In genomic region chr6:10230533-10230932, GRCh38 we compare ENCODE assay signal across 17 cellular contexts.
DNase-seq lines count a peak whose midpoint lies in the region; ATAC-seq, FAIRE-seq and TF ChIP-seq lines count a peak whose summit lies in the region.
"Had no signal": no experiment of that assay in that cellular context is flagged by ENCODE, and none has a peak within 500 bp of the region (broad histone marks: within the 10 kb centered on the region; RNA-seq: fewer than 3 reads in every experiment).

No MANE protein-coding gene starts in this region.

- TF ChIP-seq CTCF in A549 (IDR thresholded peaks at IDR 0.05): no peak

- FAIRE-seq in A549 (lab: Jason Lieb, UNC) (no peak), small intestine (lab: Jason Lieb, UNC) (no peak)
- FAIRE-seq: H1 had no signal

- TF ChIP-seq EP300 in A549 (IDR thresholded peaks at IDR 0.05): no peak

- ATAC-seq in A549 (no peak), GM19452 (IDR thresholded peaks at IDR 0.05; ENCODE audit: unreplicated experiment) (no peak)
- ATAC-seq: CD8-positive, alpha-beta T cell had no signal

- no peak overlapping the region for H3K4me3 ChIP-seq in A549
- H3K4me3 ChIP-seq in small intestine (ENCODE audit: low read depth in 1 of 2, low read length in 2 of 2): no peak overlapping the region
- H3K4me3 ChIP-seq: BLaER1 treated with 17β-estradiol and CSF1 and Interleukin-3, amounts not matched to agents 10 nM and 100 nM had no signal

- H3K27ac ChIP-seq in A549: no peak overlapping the region
- no peak overlapping the region for H3K27ac ChIP-seq in small intestine (ENCODE audit: low read depth in 1 of 2, low read length in 1 of 2)
- H3K27ac ChIP-seq: 22Rv1; BLaER1 treated with 17β-estradiol and CSF1 and Interleukin-3, amounts not matched to agents 10 nM and 100 nM had no signal

- CTCF ChIA-PET in A549 (lab: Yijun Ruan, JAX): no interaction called here

- no peaks in the 10 kb centered on the region for H3K36me3 ChIP-seq in small intestine (ENCODE audit: control insufficient read depth in 2 of 2, insufficient read depth in 2 of 2, low read length in 2 of 2)
- H3K36me3 ChIP-seq: BLaER1 treated with 17β-estradiol and CSF1 and Interleukin-3, amounts not matched to agents 10 nM and 100 nM had no signal

- no peaks in the 10 kb centered on the region for H3K27me3 ChIP-seq in small intestine (ENCODE audit: control insufficient read depth in 2 of 2, insufficient read depth in 2 of 2, low read length in 2 of 2)
- H3K27me3 ChIP-seq: BLaER1 treated with 17β-estradiol and CSF1 and Interleukin-3, amounts not matched to agents 10 nM and 100 nM had no signal

- peaks cover 5% of the 10 kb centered on the region; the same call in 1 of the 3 replicates for H3K9me3 ChIP-seq in A549
- H3K9me3 ChIP-seq in small intestine (ENCODE audit: control insufficient read depth, low read depth): no peaks in the 10 kb centered on the region

- H3K4me2 ChIP-seq in A549: no peak overlapping the region
- H3K4me2 ChIP-seq: BLaER1 treated with 17β-estradiol and CSF1 and Interleukin-3, amounts not matched to agents 10 nM and 100 nM had no signal

- H3K4me1 ChIP-seq in A549: no peaks in the 10 kb centered on the region
- no peaks in the 10 kb centered on the region for H3K4me1 ChIP-seq in small intestine (ENCODE audit: control insufficient read depth in 2 of 2, insufficient read depth in 1 of 2, low read depth in 1 of 2, low read length in 1 of 2)

- no peak for DNase-seq in A549 (ENCODE audit: low read depth in 1 of 2, low spot score in 1 of 2)
- DNase-seq in EL: peak; percentile 29
- DNase-seq in M059J (ENCODE audit: low read depth): peak; percentile 85
- peak; percentile 39 for DNase-seq in RPMI7951 (ENCODE audit: low read depth)
- no peak for DNase-seq in NCI-H1105 treated with DMSO at 0.1 percent for 48 hours (lab: John Stamatoyannopoulos, UW)
- no peak for DNase-seq in NOMO-1 (lab: John Stamatoyannopoulos, UW; ENCODE audit: unreplicated experiment in 2 of 2)
- DNase-seq in small intestine: no peak
- DNase-seq: CD8-positive, alpha-beta T cell; DMS 273 treated with DMSO at 0.1 percent for 48 hours; DMS53; DND-41; GF-D8; H9 had no signal

- POLR2A ChIA-PET in A549 (lab: Yijun Ruan, JAX): no interaction called here

- TF ChIP-seq RAD21 in A549 (conservative IDR thresholded peaks at IDR 0.05 in 1 of 2, IDR thresholded peaks at IDR 0.05 in 1 of 2): no peak

- TF ChIP-seq POLR2A in A549 (IDR thresholded peaks at IDR 0.05; ENCODE audit: low read length): no peak

TF ChIP-seq in A549, 52 proteins besides CTCF, POLR2A, EP300 and RAD21:
- TF ChIP-seq TFCP2L1 (CRISPR knock-in tag; IDR thresholded peaks at IDR 0.05): no peak
- peak; percentile 32; the same call in 1 of the 2 replicates for TF ChIP-seq GATA3 (IDR thresholded peaks at IDR 0.05; ENCODE audit: borderline replicate concordance)

Comparison
In these comparisons a context has a peak if more than half of its experiments do, and no peak if none do; other contexts are left out.
1. DNase-seq: peak in EL (single experiment), M059J (single experiment) and RPMI7951 (single experiment); none in A549 (0 of 2), NCI-H1105 treated with DMSO at 0.1 percent for 48 hours (single experiment), NOMO-1 (0 of 2) and small intestine (single experiment).